ENCODE assay signal across 18 cellular contexts in the genomic region with DNA sequence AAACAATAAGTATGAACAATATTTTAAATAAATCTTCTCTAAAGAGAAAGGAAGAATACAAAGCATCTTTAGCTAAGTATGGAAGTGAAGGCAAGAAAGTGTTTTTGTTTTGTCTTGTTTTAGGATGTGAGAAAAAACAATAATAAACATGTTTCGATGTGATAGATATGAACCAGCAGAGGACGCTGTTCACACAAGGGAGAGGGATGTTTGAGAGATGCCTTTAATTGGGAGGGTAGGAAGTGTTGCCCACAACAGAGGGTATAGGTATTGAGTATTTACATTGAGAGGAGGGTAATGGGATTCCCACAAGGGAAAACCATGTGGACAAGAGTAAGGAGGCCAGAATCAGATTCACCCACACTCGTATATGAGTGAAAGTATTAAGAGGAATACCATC. TPM values are rescaled to one million over a fixed set of nuclear protein-coding genes. Genes with fewer than 3 reads are reported as not detected.
DNase-seq lines count a peak whose midpoint lies in the region; ATAC-seq, FAIRE-seq and TF ChIP-seq lines count a peak whose summit lies in the region.
"Had no signal": no experiment of that assay in that cellular context is flagged by ENCODE, and none has a peak within 500 bp of the region (broad histone marks: within the 10 kb centered on the region; RNA-seq: fewer than 3 reads in every experiment).

No MANE protein-coding gene starts in this region.

- WGBS in HepG2 (ENCODE audit: low lambda C conversion rate) = 6% methylated on average over 3 of the region's 3 CpGs
- WGBS in right lobe of liver (ENCODE audit: insufficient coverage, low coverage, low lambda C conversion rate, missing lambda C conversion rate) = 63% methylated on average over 3 of the region's 3 CpGs

- no peak for TF ChIP-seq EP300 in HepG2 (IDR thresholded peaks at IDR 0.05; ENCODE audit: low read depth in 2 of 2, low read length in 2 of 2)
- no peak for TF ChIP-seq EP300 in HepG2 (CRISPR knock-in tag; IDR thresholded peaks at IDR 0.05; ENCODE audit: borderline replicate concordance)

- H3K4me1 ChIP-seq in HepG2 (ENCODE audit: insufficient read depth, low read length) (no peaks in the 10 kb centered on the region), right lobe of liver (no peaks in the 10 kb centered on the region), upper lobe of right lung (no peaks in the 10 kb centered on the region)
- H3K4me1 ChIP-seq: Caco-2 had no signal

- no TSS peak for BruUV-seq in HepG2 (replicated peaks; lab: Mats Ljungman, UMichigan)

- no peak for TF ChIP-seq POLR2A in HepG2 (IDR thresholded peaks at IDR 0.05; ENCODE audit: insufficient read depth in 1 of 2, low read depth in 2 of 2, low read length in 2 of 2)
- no peak for TF ChIP-seq POLR2A in right lobe of liver (IDR thresholded peaks at IDR 0.05)
- TF ChIP-seq POLR2A in GM18505 (IDR thresholded peaks at IDR 0.05; ENCODE audit: borderline replicate concordance, extremely low read depth, insufficient read depth, insufficient read length) = no peak

- H4K20me1 ChIP-seq in HepG2 (ENCODE audit: insufficient read depth, low read length) = no peaks in the 10 kb centered on the region

- no peaks in the 10 kb centered on the region for H3K79me2 ChIP-seq in HepG2 (ENCODE audit: insufficient read depth, low read length)

- H3K27me3 ChIP-seq in HepG2 (ENCODE audit: control insufficient read depth in 1 of 2, insufficient read depth in 2 of 2, low read length in 2 of 2) = no peaks in the 10 kb centered on the region
- no peaks in the 10 kb centered on the region for H3K27me3 ChIP-seq in right lobe of liver
- H3K27me3 ChIP-seq in upper lobe of right lung = no peaks in the 10 kb centered on the region

- no peak overlapping the region for H3K4me3 Mint-ChIP-seq in chondrocyte (ENCODE audit: unreplicated experiment)
- H3K4me3 Mint-ChIP-seq: activated T-cell treated with anti-CD3 and anti-CD28 coated beads, Interleukin-2, amount 50 U/mL, for 24 hours; T-helper 1 cell treated with Interleukin-12 subunit alpha and Interleukin-12 subunit beta and Interleukin-4 antibody, amounts not matched to agents 30 μg/mL and 1 μg/mL, for 36 hours had no signal

- POLR2A ChIA-PET in HepG2 (lab: Yijun Ruan, JAX) = no interaction called here

- peak; percentile 45 for TF ChIP-seq CTCF in HepG2 (CRISPR knock-in tag; IDR thresholded peaks at IDR 0.05)
- TF ChIP-seq CTCF in right lobe of liver (IDR thresholded peaks at IDR 0.05) = peak in 1 of 4 donors; percentile 14
- peak; percentile 31; the same call in 1 of the 2 replicates for TF ChIP-seq CTCF in LNCAP (IDR thresholded peaks at IDR 0.05)
- peak; percentile 38 for TF ChIP-seq CTCF in chondrocyte (IDR thresholded peaks at IDR 0.05)
- peak; percentile 10 for TF ChIP-seq CTCF in upper lobe of right lung (IDR thresholded peaks at IDR 0.05)

- intact Hi-C loops in HepG2 (cut with micrococcal nuclease; ENCODE audit: unreplicated experiment) (no loop called here), right lobe of liver (cut with DNase I) (no loop called here), upper lobe of right lung (cut with DNase I) (no loop called here)

- H3K9me3 ChIP-seq in HepG2 (ENCODE audit: low read length) (no peaks in the 10 kb centered on the region), right lobe of liver (no peaks in the 10 kb centered on the region), upper lobe of right lung (no peaks in the 10 kb centered on the region)
- H3K9me3 ChIP-seq: Caco-2 had no signal

- H3K9ac ChIP-seq in HepG2 (ENCODE audit: insufficient read depth, low read depth, low read length) = no peak overlapping the region

- H3K4me2 ChIP-seq in HepG2 (ENCODE audit: low read depth, low read length) = no peak overlapping the region

- H3K27ac ChIP-seq in HepG2 (ENCODE audit: extremely low read length, insufficient read depth, low read length) (no peak overlapping the region), right lobe of liver (no peak overlapping the region), upper lobe of right lung (no peak overlapping the region)

- H3K27ac Mint-ChIP-seq in chondrocyte (ENCODE audit: unreplicated experiment) = no peak overlapping the region
- H3K27ac Mint-ChIP-seq: activated T-cell treated with anti-CD3 and anti-CD28 coated beads, Interleukin-2, amount 50 U/mL, for 24 hours; T-helper 1 cell treated with Interleukin-12 subunit alpha and Interleukin-12 subunit beta and Interleukin-4 antibody, amounts not matched to agents 30 μg/mL and 1 μg/mL, for 36 hours had no signal

- no peak for TF ChIP-seq RAD21 in HepG2 (CRISPR knock-in tag; IDR thresholded peaks at IDR 0.05)

- H3K36me3 Mint-ChIP-seq in chondrocyte (ENCODE audit: low read depth) = no peaks in the 10 kb centered on the region

- H3K4me3 ChIP-seq in HepG2 (replicated peaks in 1 of 3; ENCODE audit: insufficient read depth in 1 of 3, low read depth in 2 of 3, low read length in 3 of 3) = no peak overlapping the region
- H3K4me3 ChIP-seq in right lobe of liver = no peak overlapping the region
- H3K4me3 ChIP-seq in upper lobe of right lung = no peak overlapping the region

- no peak for FAIRE-seq in HepG2 (lab: Jason Lieb, UNC)

- no peak for ATAC-seq in HepG2
- no peak for ATAC-seq in right lobe of liver
- ATAC-seq in upper lobe of right lung = no peak
- no peak for ATAC-seq in GM21529 (IDR thresholded peaks at IDR 0.05; ENCODE audit: unreplicated experiment)
- no peak for ATAC-seq in GM18505 (IDR thresholded peaks at IDR 0.05; ENCODE audit: unreplicated experiment)

- H3K27me3 Mint-ChIP-seq in chondrocyte (ENCODE audit: low read depth) = peaks cover 5% of the 10 kb centered on the region
- H3K27me3 Mint-ChIP-seq: activated T-cell treated with anti-CD3 and anti-CD28 coated beads, Interleukin-2, amount 50 U/mL, for 24 hours had no signal

- CTCF ChIA-PET in HepG2 (lab: Yijun Ruan, JAX; ENCODE audit: low intra/inter-chr PET ratio, low total read pairs) = no interaction called here

- no peaks in the 10 kb centered on the region for H3K4me1 Mint-ChIP-seq in chondrocyte (ENCODE audit: low read depth)

- in situ Hi-C loops in HepG2 (cut with HindIII; ENCODE audit: extremely low pct_ligation_motif_present, low pct_unique_long_range_greater_than_20kb) = no loop called here

- no peak for DNase-seq in HepG2 (ENCODE audit: low spot score)
- no peak for DNase-seq in right lobe of liver
- DNase-seq in chondrocyte (ENCODE audit: low spot score) = no peak
- DNase-seq in upper lobe of right lung = no peak
- DNase-seq in NCI-H1048 (lab: John Stamatoyannopoulos, UW) = no peak
- DNase-seq: activated T-cell treated with anti-CD3 and anti-CD28 coated beads, Interleukin-2, amount 50 U/mL, for 24 hours; Caco-2; IMR-90; kidney glomerular epithelial cell; NCI-H1417; NCI-H446 treated with DMSO at 0.1 percent for 48 hours; RPMI8226 had no signal

- no peaks in the 10 kb centered on the region for H3K9me3 Mint-ChIP-seq in chondrocyte (ENCODE audit: low read depth)

- H3K36me3 ChIP-seq in HepG2 (replicated peaks in 1 of 2; ENCODE audit: control insufficient read depth in 1 of 2, insufficient read depth in 2 of 2, low read length in 2 of 2) (no peaks in the 10 kb centered on the region), right lobe of liver (no peaks in the 10 kb centered on the region), upper lobe of right lung (no peaks in the 10 kb centered on the region)

- H2AFZ ChIP-seq in HepG2 (ENCODE audit: low read length) = no peak overlapping the region

TF ChIP-seq in HepG2, 621 proteins besides CTCF, POLR2A, EP300 and RAD21:
- TF ChIP-seq, protein P1, sequence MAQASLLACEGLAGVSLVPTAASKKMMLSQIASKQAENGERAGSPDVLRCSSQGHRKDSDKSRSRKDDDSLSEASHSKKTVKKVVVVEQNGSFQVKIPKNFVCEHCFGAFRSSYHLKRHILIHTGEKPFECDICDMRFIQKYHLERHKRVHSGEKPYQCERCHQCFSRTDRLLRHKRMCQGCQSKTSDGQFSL (CRISPR knock-in tag; IDR thresholded peaks at IDR 0.05) = no peak
- peak; percentile 19; the same call in 1 of the 2 replicates for TF ChIP-seq STAG1 (CRISPR knock-in tag; IDR thresholded peaks at IDR 0.05)

RNA-seq across cellular contexts. Expression of a gene that starts 55.1 kb away (rescaled TPM):
- total RNA-seq in HepG2 (2016; rRNA removed; fragmentation: Illumina TruSeq; extraction: Trizol) = not detected in 2 replicates
- total RNA-seq in HepG2 (2016; cell fraction: cytosol; rRNA removed; fragmentation: Illumina TruSeq; extraction: Trizol; ENCODE audit: low read depth) = not detected in 2 replicates
- total RNA-seq in HepG2 (2016; cell fraction: insoluble cytoplasmic fraction; rRNA removed; fragmentation: Illumina TruSeq; extraction: Trizol) = not detected in 2 replicates
- total RNA-seq in HepG2 (2016; cell fraction: membrane; rRNA removed; fragmentation: Illumina TruSeq; extraction: Trizol) = not detected in 2 replicates
- not detected in 2 replicates for total RNA-seq in HepG2 (2016; cell fraction: nucleus; rRNA removed; fragmentation: Illumina TruSeq; extraction: Trizol)
- polyA plus RNA-seq in HepG2 (2011; rRNA removed) = not detected in 2 replicates
- polyA plus RNA-seq in HepG2 (2011; cell fraction: cytosol; rRNA removed) = not detected in 2 replicates
- polyA plus RNA-seq in HepG2 (2011; cell fraction: nucleus; rRNA removed) = not detected in 2 replicates
- not detected in 2 replicates for polyA plus RNA-seq in HepG2 (2012)
- polyA plus RNA-seq in HepG2 (2016; cell fraction: cytosol; fragmentation: Illumina TruSeq; extraction: Trizol; ENCODE audit: low read depth) = not detected in 2 replicates
- not detected in 2 replicates for polyA plus RNA-seq in HepG2 (2016; cell fraction: insoluble cytoplasmic fraction; fragmentation: Illumina TruSeq; extraction: Trizol; ENCODE audit: low read depth)
- not detected in 2 replicates for polyA plus RNA-seq in HepG2 (2016; cell fraction: membrane; fragmentation: Illumina TruSeq; extraction: Trizol; ENCODE audit: low read depth)
- not detected in 2 replicates for polyA plus RNA-seq in HepG2 (2016; cell fraction: nucleus; fragmentation: Illumina TruSeq; extraction: Trizol; ENCODE audit: insufficient read depth, low read depth)
- polyA minus RNA-seq in HepG2 (2011; rRNA and poly(A)+ RNA removed; ENCODE audit: low replicate concordance) = not detected in 2 replicates
- polyA minus RNA-seq in HepG2 (2011; cell fraction: cytosol; rRNA and poly(A)+ RNA removed) = not detected in 2 replicates
- polyA minus RNA-seq in HepG2 (2011; cell fraction: nucleus; rRNA and poly(A)+ RNA removed) = not detected in 2 replicates
- total RNA-seq in right lobe of liver = 1 to 10 TPM in 5 of 6 experiments, under 1 TPM in 1; 0.84 to 4.6 (median 1.9) TPM
- total RNA-seq in chondrocyte = 1.6 to 4.1 TPM (median 2.0 TPM) in 3 replicates
- total RNA-seq in upper lobe of right lung = 1.4 TPM
- total RNA-seq: Caco-2, epithelial cell of proximal tubule, IMR-90 had no signal
- polyA plus RNA-seq: AG04450, IMR-90 had no signal
